ENCODE assay signal across 13 cellular contexts in the genomic region with DNA sequence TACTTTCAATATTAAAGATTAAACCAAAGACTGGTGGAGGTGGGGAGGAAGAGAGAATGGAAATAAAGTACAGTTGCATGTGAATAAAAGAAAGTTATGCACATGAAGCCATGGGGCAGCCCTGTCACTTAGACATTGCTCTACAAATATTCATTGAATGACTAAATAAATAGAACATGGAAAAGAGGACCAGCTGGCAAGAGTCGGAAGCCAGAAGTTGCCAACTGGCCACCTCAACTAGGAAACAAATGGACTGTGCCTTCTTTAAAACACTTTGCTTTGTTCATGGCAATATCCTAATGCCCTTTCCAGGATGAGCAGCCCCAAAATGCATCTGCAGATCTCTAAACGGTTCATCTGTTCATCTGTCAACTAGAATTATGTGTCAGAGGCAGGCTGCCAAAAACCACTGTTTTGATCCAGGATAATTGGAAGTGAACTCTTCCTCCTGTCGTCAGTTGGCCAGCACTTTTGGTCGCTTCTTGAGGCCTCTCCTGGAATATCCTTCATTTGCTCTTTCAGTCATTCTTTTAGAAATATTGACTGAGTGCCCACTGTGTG.
DNase-seq lines count a peak whose midpoint lies in the region; ATAC-seq and TF ChIP-seq lines count a peak whose summit lies in the region.
"Had no signal": no experiment of that assay in that cellular context is flagged by ENCODE, and none has a peak within 500 bp of the region (broad histone marks: within the 10 kb centered on the region; RNA-seq: fewer than 3 reads in every experiment).

No MANE protein-coding gene starts in this region.

- H3K4me3 ChIP-seq in GM23248: no peak overlapping the region
- H3K4me3 ChIP-seq: GM12878, tibial artery had no signal

- no peak overlapping the region for H3K4me2 ChIP-seq in GM23248 (ENCODE audit: unreplicated experiment)

- H3K27me3 ChIP-seq in GM23248 (replicated peaks; ENCODE audit: insufficient read depth): no peaks in the 10 kb centered on the region
- H3K27me3 ChIP-seq: tibial artery had no signal

- no peak for TF ChIP-seq CTCF in brain (conservative IDR thresholded peaks at IDR 0.05)
- TF ChIP-seq CTCF in nephron (IDR thresholded peaks at IDR 0.05; ENCODE audit: unreplicated experiment in 3 of 3): no peak

- H3F3A ChIP-seq in GM23248 (ENCODE audit: insufficient read depth): no peaks in the 10 kb centered on the region

- H3K9ac ChIP-seq in GM23248: no peak overlapping the region

- in situ Hi-C loops in GM23248 (cut with MboI): no loop called here

- H3K4me3 Mint-ChIP-seq in brain: no peak overlapping the region
- peak overlapping the region in 1 of 3 experiments; percentile 53 for H3K4me3 Mint-ChIP-seq in nephron
- H3K4me3 Mint-ChIP-seq: activated CD8-positive, alpha-beta T cell treated with anti-CD3 and anti-CD28 coated beads, Interleukin-2, amount 10 ng/mL, durations not matched to agents 7 days and 5 days had no signal

- H3K36me3 ChIP-seq in GM23248 (ENCODE audit: low read depth): no peaks in the 10 kb centered on the region
- H3K36me3 ChIP-seq: tibial artery had no signal

- H3K9me3 Mint-ChIP-seq in brain (peaks cover 0 to 22% (median 7%) of the 10 kb centered on the region in 5 experiments), nephron (peaks cover 3% of the 10 kb centered on the region)
- H3K9me3 Mint-ChIP-seq in activated naive CD4-positive, alpha-beta T cell treated with anti-CD3 and anti-CD28 coated beads, Interleukin-2, amount 50 U/mL, for 72 hours: no peaks in the 10 kb centered on the region

- 19 to 20% methylated on average over 4 of the region's 4 CpGs for WGBS in GM23248 (ENCODE audit: low coverage in 1 of 2, low lambda C conversion rate in 2 of 2, missing lambda C conversion rate in 2 of 2), 2 experiments

- H3K9me2 ChIP-seq in GM23248 (ENCODE audit: insufficient read depth): 0 out of 2 replicates have a peak, but pooled peaks cover 6% of the 10 kb centered on the region

- H2AFZ ChIP-seq in GM23248: no peak overlapping the region

- H3K27ac Mint-ChIP-seq in brain: peak overlapping the region in 4 of 5 experiments; percentile 8 to 48 (median 32)
- H3K27ac Mint-ChIP-seq in nephron: peak overlapping the region; percentile 39 to 53 (median 41)
- H3K27ac Mint-ChIP-seq in activated naive CD4-positive, alpha-beta T cell treated with anti-CD3 and anti-CD28 coated beads, Interleukin-2, amount 50 U/mL, for 72 hours: no peak overlapping the region
- H3K27ac Mint-ChIP-seq: activated CD8-positive, alpha-beta T cell treated with anti-CD3 and anti-CD28 coated beads, Interleukin-2, amount 10 ng/mL, durations not matched to agents 7 days and 5 days had no signal

- 0 out of 2 replicates have a peak, but pooled peaks cover 5% of the 10 kb centered on the region for H3K4me1 ChIP-seq in GM23248 (ENCODE audit: insufficient read depth)

- H3K79me2 ChIP-seq in GM23248 (ENCODE audit: insufficient read depth): no peaks in the 10 kb centered on the region

- no peaks in the 10 kb centered on the region for H3K9me3 ChIP-seq in GM23248 (ENCODE audit: low read depth)
- H3K9me3 ChIP-seq: tibial artery had no signal

- peaks cover 15% of the 10 kb centered on the region for H3K36me3 Mint-ChIP-seq in brain
- peaks cover 4% of the 10 kb centered on the region for H3K36me3 Mint-ChIP-seq in nephron (ENCODE audit: low read depth)
- no peaks in the 10 kb centered on the region for H3K36me3 Mint-ChIP-seq in activated naive CD4-positive, alpha-beta T cell treated with anti-CD3 and anti-CD28 coated beads, Interleukin-2, amount 50 U/mL, for 72 hours
- H3K36me3 Mint-ChIP-seq: CD4-positive, alpha-beta memory T cell had no signal

- peak; percentile 13 for DNase-seq in GM23248
- peak; percentile 14 for DNase-seq in NCI-H2029 treated with DMSO at 0.1 percent for 48 hours (lab: John Stamatoyannopoulos, UW)
- DNase-seq in activated naive CD4-positive, alpha-beta T cell treated with anti-CD3 and anti-CD28 coated beads, Interleukin-2, amount 50 U/mL, for 72 hours (ENCODE audit: low spot score in 2 of 2): no peak
- DNase-seq in NCI-H748 treated with DMSO at 0.1 percent for 48 hours (lab: John Stamatoyannopoulos, UW): no peak
- no peak for DNase-seq in activated gamma-delta T cell (lab: John Stamatoyannopoulos, UW)
- DNase-seq: activated CD8-positive, alpha-beta T cell treated with anti-CD3 and anti-CD28 coated beads, Interleukin-2, amount 10 ng/mL, durations not matched to agents 7 days and 5 days; amniotic stem cell; CD4-positive, alpha-beta memory T cell; MV-4-11; tibial artery had no signal

- no peaks in the 10 kb centered on the region for H4K20me1 ChIP-seq in GM23248 (ENCODE audit: insufficient read depth)

- H3K4me1 Mint-ChIP-seq in brain: peaks cover 11% of the 10 kb centered on the region
- H3K4me1 Mint-ChIP-seq in nephron: peaks cover 65% of the 10 kb centered on the region

- H3K27me3 Mint-ChIP-seq in brain (no peaks in the 10 kb centered on the region), nephron (ENCODE audit: low read depth) (peaks cover 4% of the 10 kb centered on the region)

- H3K27ac ChIP-seq in GM23248: no peak overlapping the region

- ATAC-seq in activated naive CD4-positive, alpha-beta T cell treated with anti-CD3 and anti-CD28 coated beads, Interleukin-2, amount 50 U/mL, for 72 hours: no peak
- ATAC-seq: activated CD8-positive, alpha-beta T cell treated with anti-CD3 and anti-CD28 coated beads, Interleukin-2, amount 10 ng/mL, durations not matched to agents 7 days and 5 days had no signal

Comparison
In these comparisons a context has a peak if more than half of its experiments do, and no peak if none do; other contexts are left out.
1. DNase-seq: peak in GM23248 (single experiment) and NCI-H2029 treated with DMSO at 0.1 percent for 48 hours (single experiment); none in activated naive CD4-positive, alpha-beta T cell treated with anti-CD3 and anti-CD28 coated beads, Interleukin-2, amount 50 U/mL, for 72 hours (0 of 2), NCI-H748 treated with DMSO at 0.1 percent for 48 hours (single experiment) and activated gamma-delta T cell (single experiment).
2. H3K27ac Mint-ChIP-seq: peak in brain (4 of 5) and nephron (3 of 3); none in activated naive CD4-positive, alpha-beta T cell treated with anti-CD3 and anti-CD28 coated beads, Interleukin-2, amount 50 U/mL, for 72 hours (0 of 2).